Comparison of ENCODE assay signal across 30 cellular contexts in the genomic region with DNA sequence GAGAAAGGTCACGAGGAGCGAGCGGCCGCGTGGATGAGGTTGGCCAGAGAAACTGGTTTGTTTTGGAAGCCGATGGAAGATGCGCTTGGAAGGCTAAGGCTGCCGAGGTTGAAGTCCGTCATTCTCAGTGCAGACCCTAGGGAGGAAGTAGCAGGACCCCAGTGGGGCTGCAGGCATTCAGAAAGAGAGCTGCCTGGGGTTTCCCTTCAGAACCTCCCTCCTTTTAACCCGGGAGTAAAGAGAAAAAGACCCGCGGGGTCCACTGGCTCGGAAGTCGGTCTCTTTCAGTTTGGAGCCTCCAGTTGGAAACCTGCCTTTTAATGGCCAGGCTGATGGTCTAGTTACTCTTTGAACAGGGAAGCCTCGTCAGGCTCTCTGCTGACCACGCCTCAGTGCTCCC.
"Had no signal": no experiment of that assay in that cellular context is flagged by ENCODE, and none has a peak within 500 bp of the region (broad histone marks: within the 10 kb centered on the region; RNA-seq: fewer than 3 reads in every experiment).

No MANE protein-coding gene starts in this region.

- H3K27me3 Mint-ChIP-seq: activated CD4-positive, alpha-beta memory T cell treated with anti-CD3 and anti-CD28 coated beads for 36 hours; activated naive CD4-positive, alpha-beta T cell treated with anti-CD3 and anti-CD28 coated beads, Interleukin-2, amount 50 U/mL, for 24 hours; activated naive CD8-positive, alpha-beta T cell treated with anti-CD3 and anti-CD28 coated beads, Interleukin-2, amount 50 U/mL, for 24 hours; activated T-cell treated with anti-CD3 and anti-CD28 coated beads, Interleukin-2, amount 50 U/mL, for 24 hours; central memory CD8-positive, alpha-beta T cell; dendritic cell treated with granulocyte-macrophage colony-stimulating factor and Interleukin-4, amounts not matched to agents 40 ng/mL and 50 ng/mL, for 4 days; natural killer cell treated with Interleukin-12 subunit alpha and Interleukin-12 subunit beta and Interleukin-15 and Interleukin-18, amount 100 ng/mL, for 72 hours; stimulated activated naive B cell treated with anti-CD40 and anti-IgM and Interleukin-4, amounts not matched to agents 10 μg/mL and 1 μg/mL and 100 μg/mL, for 72 hours had no signal

- H3K27ac Mint-ChIP-seq: activated CD4-positive, alpha-beta memory T cell treated with anti-CD3 and anti-CD28 coated beads for 36 hours; activated naive CD4-positive, alpha-beta T cell treated with anti-CD3 and anti-CD28 coated beads, Interleukin-2, amount 50 U/mL, for 24 hours; activated naive CD8-positive, alpha-beta T cell treated with anti-CD3 and anti-CD28 coated beads, Interleukin-2, amount 50 U/mL, for 24 hours; activated T-cell treated with anti-CD3 and anti-CD28 coated beads, Interleukin-2, amount 50 U/mL, for 24 hours; dendritic cell treated with granulocyte-macrophage colony-stimulating factor and Interleukin-4, amounts not matched to agents 40 ng/mL and 50 ng/mL, for 4 days; natural killer cell treated with Interleukin-12 subunit alpha and Interleukin-12 subunit beta and Interleukin-15 and Interleukin-18, amount 100 ng/mL, for 72 hours; T-helper 1 cell treated with Interleukin-12 subunit alpha and Interleukin-12 subunit beta and Interleukin-4 antibody, amounts not matched to agents 30 μg/mL and 1 μg/mL, for 36 hours had no signal

- H3K4me1 Mint-ChIP-seq: activated naive CD4-positive, alpha-beta T cell treated with anti-CD3 and anti-CD28 coated beads, Interleukin-2, amount 50 U/mL, for 24 hours; activated naive CD8-positive, alpha-beta T cell treated with anti-CD3 and anti-CD28 coated beads, Interleukin-2, amount 50 U/mL, for 24 hours; central memory CD8-positive, alpha-beta T cell had no signal

- DNase-seq: activated CD4-positive, alpha-beta memory T cell treated with anti-CD3 and anti-CD28 coated beads for 36 hours; activated CD4-positive, alpha-beta T cell treated with anti-CD3 and anti-CD28 coated beads for 48 hours; activated CD8-positive, alpha-beta memory T cell treated with anti-CD3 and anti-CD28 coated beads, Interleukin-2, amount 50 U/mL, for 48 hours; activated gamma-delta T cell; activated naive CD8-positive, alpha-beta T cell treated with anti-CD3 and anti-CD28 coated beads, Interleukin-2, amount 50 U/mL, for 24 hours; activated T-cell treated with anti-CD3 and anti-CD28 coated beads, Interleukin-2, amount 50 U/mL, for 24 hours; amygdala; effector CD4-positive, alpha-beta T cell; erythroblast; gastrocnemius medialis; glutamatergic neuron; left ventricle myocardium superior; mucosa of descending colon; pancreas; psoas muscle; stimulated activated CD4-positive, alpha-beta T cell treated with anti-CD3 and anti-CD28 coated beads, Interleukin-15, amount 100 ng/mL, for 24 hours; stimulated activated CD4-positive, alpha-beta T cell treated with anti-CD3 and anti-CD28 coated beads, Interleukin-2, amount 100 ng/mL, for 24 hours; stimulated activated naive B cell treated with anti-CD40 and anti-IgM and Interleukin-4, amounts not matched to agents 10 μg/mL and 1 μg/mL and 100 μg/mL, for 72 hours; stomach; SW 1271; T-helper 9 cell; tibial artery had no signal

- H3K4me1 ChIP-seq: pancreas, psoas muscle, right atrium auricular region had no signal

- H3K4me3 Mint-ChIP-seq: activated CD4-positive, alpha-beta memory T cell treated with anti-CD3 and anti-CD28 coated beads for 36 hours; activated naive CD4-positive, alpha-beta T cell treated with anti-CD3 and anti-CD28 coated beads, Interleukin-2, amount 50 U/mL, for 24 hours; activated naive CD8-positive, alpha-beta T cell treated with anti-CD3 and anti-CD28 coated beads, Interleukin-2, amount 50 U/mL, for 24 hours; activated T-cell treated with anti-CD3 and anti-CD28 coated beads, Interleukin-2, amount 50 U/mL, for 24 hours; central memory CD8-positive, alpha-beta T cell; dendritic cell treated with granulocyte-macrophage colony-stimulating factor and Interleukin-4, amounts not matched to agents 40 ng/mL and 50 ng/mL, for 4 days; natural killer cell treated with Interleukin-12 subunit alpha and Interleukin-12 subunit beta and Interleukin-15 and Interleukin-18, amount 100 ng/mL, for 72 hours; stimulated activated naive B cell treated with anti-CD40 and anti-IgM and Interleukin-4, amounts not matched to agents 10 μg/mL and 1 μg/mL and 100 μg/mL, for 72 hours; T-helper 1 cell treated with Interleukin-12 subunit alpha and Interleukin-12 subunit beta and Interleukin-4 antibody, amounts not matched to agents 30 μg/mL and 1 μg/mL, for 36 hours had no signal

- H3K4me3 ChIP-seq: gastrocnemius medialis, mucosa of descending colon, pancreas, psoas muscle, right atrium auricular region, stomach, tibial artery had no signal

- H3K36me3 ChIP-seq: gastrocnemius medialis, pancreas, right atrium auricular region, tibial artery had no signal

- H3K27me3 ChIP-seq: gastrocnemius medialis, pancreas, right atrium auricular region, stomach, tibial artery had no signal

- ATAC-seq: activated CD4-positive, CD25-positive, alpha-beta regulatory T cell treated with anti-CD3 and anti-CD28 coated beads, Interleukin-2, amount 50 U/mL, for 24 hours; activated naive CD8-positive, alpha-beta T cell treated with anti-CD3 and anti-CD28 coated beads, Interleukin-2, amount 50 U/mL, for 24 hours; gastrocnemius medialis; left ventricle myocardium superior; mucosa of descending colon; natural killer cell treated with Interleukin-12 subunit alpha and Interleukin-12 subunit beta and Interleukin-15 and Interleukin-18, amount 100 ng/mL, for 72 hours; pancreas; psoas muscle; stimulated activated naive B cell treated with anti-CD40 and anti-IgM and Interleukin-4, amounts not matched to agents 10 μg/mL and 1 μg/mL and 100 μg/mL, for 72 hours had no signal

- H3K9me3 Mint-ChIP-seq: activated CD4-positive, alpha-beta memory T cell treated with anti-CD3 and anti-CD28 coated beads for 36 hours; activated naive CD4-positive, alpha-beta T cell treated with anti-CD3 and anti-CD28 coated beads, Interleukin-2, amount 50 U/mL, for 24 hours; activated naive CD8-positive, alpha-beta T cell treated with anti-CD3 and anti-CD28 coated beads, Interleukin-2, amount 50 U/mL, for 24 hours; activated T-cell treated with anti-CD3 and anti-CD28 coated beads, Interleukin-2, amount 50 U/mL, for 24 hours; central memory CD8-positive, alpha-beta T cell; dendritic cell treated with granulocyte-macrophage colony-stimulating factor and Interleukin-4, amounts not matched to agents 40 ng/mL and 50 ng/mL, for 4 days; natural killer cell treated with Interleukin-12 subunit alpha and Interleukin-12 subunit beta and Interleukin-15 and Interleukin-18, amount 100 ng/mL, for 72 hours; stimulated activated naive B cell treated with anti-CD40 and anti-IgM and Interleukin-4, amounts not matched to agents 10 μg/mL and 1 μg/mL and 100 μg/mL, for 72 hours; T-helper 1 cell treated with Interleukin-12 subunit alpha and Interleukin-12 subunit beta and Interleukin-4 antibody, amounts not matched to agents 30 μg/mL and 1 μg/mL, for 36 hours had no signal

- H3K27ac ChIP-seq: gastrocnemius medialis, pancreas, psoas muscle, right atrium auricular region, stomach, tibial artery, VCaP had no signal

- H3K9me3 ChIP-seq: gastrocnemius medialis, mucosa of descending colon, pancreas, psoas muscle, right atrium auricular region, stomach, tibial artery had no signal

- H3K36me3 Mint-ChIP-seq: activated CD4-positive, alpha-beta memory T cell treated with anti-CD3 and anti-CD28 coated beads for 36 hours; activated naive CD4-positive, alpha-beta T cell treated with anti-CD3 and anti-CD28 coated beads, Interleukin-2, amount 50 U/mL, for 24 hours; natural killer cell treated with Interleukin-12 subunit alpha and Interleukin-12 subunit beta and Interleukin-15 and Interleukin-18, amount 100 ng/mL, for 72 hours had no signal
